Comparison of ENCODE assay signal across 19 cellular contexts in genomic region chr1:43432907-43433306, GRCh38.
"Had no signal": no experiment of that assay in that cellular context is flagged by ENCODE, and none has a peak within 500 bp of the region (broad histone marks: within the 10 kb centered on the region; RNA-seq: fewer than 3 reads in every experiment).

No MANE protein-coding gene starts in this region.

- H2AFZ ChIP-seq: neural progenitor cell had no signal

- DNase-seq: activated B cell treated with CpG ODN at 0.5 μM for 24 hours; activated CD4-positive, alpha-beta T cell treated with anti-CD3 and anti-CD28 coated beads for 4 hours; activated CD4-positive, alpha-beta T cell treated with anti-CD3 and anti-CD28 coated beads, Interleukin-2, amount 50 U/mL, for 48 hours; activated CD8-positive, alpha-beta memory T cell treated with anti-CD3 and anti-CD28 coated beads for 24 hours; activated gamma-delta T cell treated with Interleukin-2 at 50 U/mL for 16 hours; dermis blood vessel endothelial cell; effector CD4-positive, alpha-beta T cell; left lung; lower lobe of right lung; mesenchymal stem cell; natural killer cell; right cardiac atrium; stimulated activated CD4-positive, alpha-beta T cell treated with anti-CD3 and anti-CD28 coated beads, Interleukin-4, amount 100 ng/mL, for 1 hour had no signal

- H3K27ac Mint-ChIP-seq: activated B cell treated with CpG ODN at 0.5 μM for 24 hours; natural killer cell; neural progenitor cell; stimulated activated naive CD8-positive, alpha-beta T cell treated with anti-CD3 and anti-CD28 coated beads, Interleukin-15, Interleukin-2, amounts not matched to agents 100 ng/mL and 50 ng/mL, for 24 hours; type B pancreatic cell had no signal

- H3K36me3 ChIP-seq: neural progenitor cell had no signal

- H3K4me1 Mint-ChIP-seq: activated B cell treated with CpG ODN at 0.5 μM for 24 hours, natural killer cell had no signal

- H3K9me3 ChIP-seq: left lung, lower lobe of right lung, thoracic aorta had no signal

- H3K27ac ChIP-seq: epithelial cell of prostate, left lung, lower lobe of right lung, neural progenitor cell, thoracic aorta had no signal

- H3K4me1 ChIP-seq: left lung, neural progenitor cell had no signal

- H3K4me2 ChIP-seq: neural progenitor cell had no signal

- H3K4me3 Mint-ChIP-seq: activated B cell treated with CpG ODN at 0.5 μM for 24 hours; natural killer cell; neural progenitor cell; stimulated activated naive CD8-positive, alpha-beta T cell treated with anti-CD3 and anti-CD28 coated beads, Interleukin-15, Interleukin-2, amounts not matched to agents 100 ng/mL and 50 ng/mL, for 24 hours; type B pancreatic cell had no signal

- H3K27me3 ChIP-seq: left lung, neural progenitor cell had no signal

- H3K36me3 Mint-ChIP-seq: activated naive CD4-positive, alpha-beta T cell treated with anti-CD3 and anti-CD28 coated beads, Interleukin-2, amount 50 U/mL, for 72 hours; natural killer cell had no signal

- H3K27me3 Mint-ChIP-seq: activated B cell treated with CpG ODN at 0.5 μM for 24 hours; stimulated activated naive CD8-positive, alpha-beta T cell treated with anti-CD3 and anti-CD28 coated beads, Interleukin-15, Interleukin-2, amounts not matched to agents 100 ng/mL and 50 ng/mL, for 24 hours; type B pancreatic cell had no signal

- H3K9ac ChIP-seq: neural progenitor cell had no signal

- H3K9me3 Mint-ChIP-seq: activated B cell treated with CpG ODN at 0.5 μM for 24 hours; activated naive CD4-positive, alpha-beta T cell treated with anti-CD3 and anti-CD28 coated beads, Interleukin-2, amount 50 U/mL, for 72 hours; natural killer cell; neural progenitor cell; stimulated activated naive CD8-positive, alpha-beta T cell treated with anti-CD3 and anti-CD28 coated beads, Interleukin-15, Interleukin-2, amounts not matched to agents 100 ng/mL and 50 ng/mL, for 24 hours; type B pancreatic cell had no signal

- H3K4me3 ChIP-seq: left lung, lower lobe of right lung, neural progenitor cell, thoracic aorta had no signal

- ATAC-seq: activated naive CD4-positive, alpha-beta T cell treated with anti-CD3 and anti-CD28 coated beads, Interleukin-2, amount 50 U/mL, for 72 hours; left lung; lower lobe of right lung; natural killer cell; right cardiac atrium had no signal
